In genomic region chr3:48507256-48508061, GRCh38 we compare ENCODE assay signal across 8 cellular contexts. TPM values are rescaled to one million over a fixed set of nuclear protein-coding genes. Genes with fewer than 3 reads are reported as not detected.
DNase-seq lines count a peak whose midpoint lies in the region; ATAC-seq and TF ChIP-seq lines count a peak whose summit lies in the region.

No MANE protein-coding gene starts in this region.

- H3K36me3 Mint-ChIP-seq in glutamatergic neuron (ENCODE audit: unreplicated experiment): peaks cover 4% of the 10 kb centered on the region

- H3K4me1 Mint-ChIP-seq in glutamatergic neuron (ENCODE audit: low read depth, unreplicated experiment): peaks cover 10% of the 10 kb centered on the region

- peak; percentile 62 for ATAC-seq in HG02981 (IDR thresholded peaks at IDR 0.05; ENCODE audit: unreplicated experiment)
- no peak for ATAC-seq in HG02938 (IDR thresholded peaks at IDR 0.05; ENCODE audit: unreplicated experiment)

- no peak overlapping the region for H3K27ac Mint-ChIP-seq in glutamatergic neuron (ENCODE audit: unreplicated experiment)

- H3K4me3 Mint-ChIP-seq in glutamatergic neuron (ENCODE audit: unreplicated experiment): no peak overlapping the region

- H3K4me3 ChIP-seq in skeletal muscle cell (ENCODE audit: low read depth, low read length): no peak overlapping the region

- H3K9me3 Mint-ChIP-seq in glutamatergic neuron (ENCODE audit: unreplicated experiment): peaks cover 5% of the 10 kb centered on the region

- no peaks in the 10 kb centered on the region for H3K27me3 Mint-ChIP-seq in glutamatergic neuron (ENCODE audit: unreplicated experiment)

- DNase-seq in ELR (ENCODE audit: low read depth) (peak; percentile 76), SHP77 (lab: John Stamatoyannopoulos, UW) (peak; percentile 48 to 73), glutamatergic neuron (peak; percentile 55), skeletal muscle cell (ENCODE audit: low read depth) (peak; percentile 27), dedifferentiated amniotic fluid mesenchymal stem cell (ENCODE audit: extremely low spot score) (no peak)
- DNase-seq in activated effector memory CD4-positive, alpha-beta T cell treated with Interleukin-2 at 50 U/mL for 16 hours: peak; percentile 66

- no peak for TF ChIP-seq CTCF in glutamatergic neuron (IDR thresholded peaks at IDR 0.05; ENCODE audit: partially characterized antibody, unreplicated experiment)

RNA-seq across cellular contexts. Expression of gene SHISA5, which starts 3.5 kb away (rescaled TPM):
- 261 TPM for total RNA-seq in glutamatergic neuron (ENCODE audit: unreplicated experiment)

RNA-seq across cellular contexts. Expression of gene PFKFB4, which starts 49.1 kb away (rescaled TPM):
- total RNA-seq in glutamatergic neuron (ENCODE audit: unreplicated experiment): 40.3 TPM

RNA-seq across cellular contexts. Expression of gene UCN2, which starts 56.1 kb away (rescaled TPM):
- 4.3 TPM for total RNA-seq in glutamatergic neuron (ENCODE audit: unreplicated experiment)
